In the genomic region with DNA sequence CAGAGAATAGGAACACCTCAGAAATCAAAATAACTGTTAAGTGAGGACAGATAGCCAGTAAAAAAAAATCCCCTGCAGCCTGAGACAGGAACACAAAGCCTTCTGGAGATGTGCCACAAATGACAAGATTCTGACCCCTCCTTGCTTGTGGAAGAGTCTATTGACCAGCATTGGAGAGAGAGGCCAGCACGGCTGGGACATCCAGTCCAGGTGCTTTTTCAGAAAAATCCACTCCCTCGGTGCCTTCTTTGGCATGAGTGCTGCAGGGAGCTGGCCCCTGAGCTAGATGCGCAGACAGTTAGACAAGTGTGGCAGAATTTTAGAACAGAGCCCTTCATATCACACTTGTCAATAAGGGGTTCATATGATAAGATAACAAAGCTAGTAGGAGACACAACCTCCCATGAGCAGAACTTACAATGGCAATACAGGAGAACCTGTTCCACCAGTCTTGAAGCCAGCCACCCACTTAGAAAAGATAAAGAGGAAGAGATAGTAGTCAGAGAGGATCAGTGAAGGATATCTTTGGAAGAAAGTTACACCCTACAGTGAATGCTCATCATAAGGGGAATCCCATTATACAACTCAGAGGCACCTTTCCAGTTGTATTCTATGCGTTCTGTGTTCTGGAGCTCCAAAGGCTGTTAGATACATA, we compare ENCODE assay signal across 21 cellular contexts.
DNase-seq lines count a peak whose midpoint lies in the region; ATAC-seq and TF ChIP-seq lines count a peak whose summit lies in the region.
"Had no signal": no experiment of that assay in that cellular context is flagged by ENCODE, and none has a peak within 500 bp of the region (broad histone marks: within the 10 kb centered on the region; RNA-seq: fewer than 3 reads in every experiment).

No MANE protein-coding gene starts in this region.

- H3K27me3 ChIP-seq in right lobe of liver, result no peaks in the 10 kb centered on the region
- H3K27me3 ChIP-seq: heart right ventricle, left lung, testis had no signal

- H3K9me3 ChIP-seq in right lobe of liver, result no peaks in the 10 kb centered on the region
- H3K9me3 ChIP-seq: heart right ventricle, left lung, mucosa of descending colon, testis had no signal

- H3K36me3 ChIP-seq in right lobe of liver, result no peaks in the 10 kb centered on the region
- H3K36me3 ChIP-seq: heart right ventricle, left lung had no signal

- peak overlapping the region; percentile 85 for H3K27ac ChIP-seq in VCaP
- H3K27ac ChIP-seq in right lobe of liver, result no peak overlapping the region
- H3K27ac ChIP-seq: heart right ventricle, left lung, testis had no signal

- peaks cover 0 to 22% (median 10%) of the 10 kb centered on the region in 4 donors for H3K4me1 ChIP-seq in right lobe of liver
- H3K4me1 ChIP-seq: testis had no signal

- DNase-seq in CD1c-positive myeloid dendritic cell (ENCODE audit: extremely low spot score) (peak; percentile 12), DMS53 treated with DMSO at 0.1 percent for 48 hours (lab: John Stamatoyannopoulos, UW; ENCODE audit: unreplicated experiment) (peak; percentile 43), mucosa of gallbladder (ENCODE audit: low spot score) (peak; percentile 57), medulla oblongata (ENCODE audit: extremely low spot score) (no peak), right lobe of liver (no peak), kidney glomerular epithelial cell (lab: John Stamatoyannopoulos, UW) (no peak)
- DNase-seq: activated CD4-positive, alpha-beta memory T cell treated with anti-CD3 and anti-CD28 coated beads, Interleukin-2, amount 10 ng/mL, durations not matched to agents 7 days and 5 days; activated gamma-delta T cell treated with Interleukin-2 at 50 U/mL for 16 hours; GM23248; heart right ventricle; Kasumi-1; left lung; mucosa of descending colon; NCI-H1105; NCI-H2081 treated with DMSO at 0.1 percent for 48 hours; NCI-H526; RPMI8226; stimulated activated CD4-positive, alpha-beta T cell treated with anti-CD3 and anti-CD28 coated beads, Interleukin-2, amount 100 ng/mL, for 48 hours; stimulated activated naive B cell treated with anti-CD40 and anti-IgM and Interleukin-4, amounts not matched to agents 10 μg/mL and 1 μg/mL and 100 μg/mL, for 72 hours; testis had no signal

- 82% methylated on average over 3 of the region's 4 CpGs for WGBS in right lobe of liver (ENCODE audit: insufficient coverage, low coverage, low lambda C conversion rate, missing lambda C conversion rate)

- TF ChIP-seq POLR2A in right lobe of liver (IDR thresholded peaks at IDR 0.05), result no peak

- TF ChIP-seq CTCF in VCaP (conservative IDR thresholded peaks at IDR 0.05) (no peak), right lobe of liver (IDR thresholded peaks at IDR 0.05) (no peak)

- no peak for ATAC-seq in right lobe of liver
- ATAC-seq: left lung; mucosa of descending colon; stimulated activated naive B cell treated with anti-CD40 and anti-IgM and Interleukin-4, amounts not matched to agents 10 μg/mL and 1 μg/mL and 100 μg/mL, for 72 hours had no signal

- intact Hi-C loops in right lobe of liver (cut with DNase I), result no loop called here

- no peak overlapping the region for H3K4me3 ChIP-seq in right lobe of liver
- H3K4me3 ChIP-seq: GM23248, heart right ventricle, left lung, mucosa of descending colon, testis had no signal

Comparison
In these comparisons a context has a peak if more than half of its experiments do, and no peak if none do; other contexts are left out.
1. DNase-seq: peak in CD1c-positive myeloid dendritic cell (single experiment), DMS53 treated with DMSO at 0.1 percent for 48 hours (single experiment) and mucosa of gallbladder (single experiment); none in medulla oblongata (single experiment), right lobe of liver (0 of 3) and kidney glomerular epithelial cell (single experiment).